Comparison of ENCODE assay signal across 1 cellular context in the genomic region with DNA sequence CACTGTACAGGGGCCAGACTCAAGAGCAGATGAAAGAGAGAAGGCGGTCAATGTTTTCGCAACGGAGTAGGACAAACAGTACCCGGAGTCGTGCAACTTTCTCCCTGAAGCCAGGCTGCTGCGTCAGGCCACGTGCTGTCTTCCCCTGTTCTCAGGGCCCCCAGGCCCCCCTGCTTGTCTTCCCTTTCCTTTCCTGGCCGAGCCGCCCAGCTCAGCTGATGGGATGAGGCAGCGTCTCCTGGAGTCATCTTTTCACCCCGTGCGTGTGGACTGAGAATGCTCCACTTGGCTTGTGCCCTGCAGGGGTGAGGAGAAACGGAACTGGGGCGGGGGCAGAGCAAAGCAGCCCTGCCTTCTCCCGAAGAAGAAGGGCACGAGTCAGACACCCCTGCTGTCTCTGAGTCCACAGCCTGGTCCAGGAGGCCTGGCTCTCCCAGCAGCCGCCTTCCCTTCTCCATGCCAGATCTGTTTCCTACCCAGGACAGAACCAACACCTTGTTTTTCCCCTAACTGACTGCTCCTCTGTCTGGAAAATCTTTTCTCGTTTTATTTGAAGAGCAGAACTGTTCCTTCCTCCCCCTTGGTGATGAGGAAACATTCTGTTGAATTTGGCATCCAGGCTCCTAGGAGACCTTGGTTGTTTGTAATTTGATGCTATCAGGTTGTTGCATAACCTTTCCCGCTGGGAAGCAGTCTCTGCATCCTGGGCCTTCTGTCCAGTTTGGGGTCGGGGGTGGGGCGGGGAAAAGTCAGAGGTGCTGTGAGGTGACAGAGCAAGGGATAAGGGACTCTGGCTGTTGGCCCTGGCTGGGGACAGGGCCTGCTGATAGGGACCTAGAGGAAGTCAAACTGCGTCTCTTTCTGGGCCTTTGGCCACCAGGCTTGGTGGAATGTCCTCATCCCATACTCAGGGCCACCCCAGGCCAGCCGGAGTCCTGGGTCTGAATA.
TF ChIP-seq lines count a peak whose summit lies in the region.

No MANE protein-coding gene starts in this region.

TF ChIP-seq in HepG2, 621 proteins besides CTCF, POLR2A, EP300 and RAD21 (continued from another document and continues in another):
- TF ChIP-seq, protein P1, sequence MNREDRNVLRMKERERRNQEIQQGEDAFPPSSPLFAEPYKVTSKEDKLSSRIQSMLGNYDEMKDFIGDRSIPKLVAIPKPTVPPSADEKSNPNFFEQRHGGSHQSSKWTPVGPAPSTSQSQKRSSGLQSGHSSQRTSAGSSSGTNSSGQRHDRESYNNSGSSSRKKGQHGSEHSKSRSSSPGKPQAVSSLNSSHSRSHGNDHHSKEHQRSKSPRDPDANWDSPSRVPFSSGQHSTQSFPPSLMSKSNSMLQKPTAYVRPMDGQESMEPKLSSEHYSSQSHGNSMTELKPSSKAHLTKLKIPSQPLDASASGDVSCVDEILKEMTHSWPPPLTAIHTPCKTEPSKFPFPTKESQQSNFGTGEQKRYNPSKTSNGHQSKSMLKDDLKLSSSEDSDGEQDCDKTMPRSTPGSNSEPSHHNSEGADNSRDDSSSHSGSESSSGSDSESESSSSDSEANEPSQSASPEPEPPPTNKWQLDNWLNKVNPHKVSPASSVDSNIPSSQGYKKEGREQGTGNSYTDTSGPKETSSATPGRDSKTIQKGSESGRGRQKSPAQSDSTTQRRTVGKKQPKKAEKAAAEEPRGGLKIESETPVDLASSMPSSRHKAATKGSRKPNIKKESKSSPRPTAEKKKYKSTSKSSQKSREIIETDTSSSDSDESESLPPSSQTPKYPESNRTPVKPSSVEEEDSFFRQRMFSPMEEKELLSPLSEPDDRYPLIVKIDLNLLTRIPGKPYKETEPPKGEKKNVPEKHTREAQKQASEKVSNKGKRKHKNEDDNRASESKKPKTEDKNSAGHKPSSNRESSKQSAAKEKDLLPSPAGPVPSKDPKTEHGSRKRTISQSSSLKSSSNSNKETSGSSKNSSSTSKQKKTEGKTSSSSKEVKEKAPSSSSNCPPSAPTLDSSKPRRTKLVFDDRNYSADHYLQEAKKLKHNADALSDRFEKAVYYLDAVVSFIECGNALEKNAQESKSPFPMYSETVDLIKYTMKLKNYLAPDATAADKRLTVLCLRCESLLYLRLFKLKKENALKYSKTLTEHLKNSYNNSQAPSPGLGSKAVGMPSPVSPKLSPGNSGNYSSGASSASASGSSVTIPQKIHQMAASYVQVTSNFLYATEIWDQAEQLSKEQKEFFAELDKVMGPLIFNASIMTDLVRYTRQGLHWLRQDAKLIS (CRISPR knock-in tag; IDR thresholded peaks at IDR 0.05): peak; percentile 97
- TF ChIP-seq BRCA1 (CRISPR knock-in tag; IDR thresholded peaks at IDR 0.05) (peak; percentile 90; the same call in 1 of the 2 replicates), REPIN1 (CRISPR knock-in tag; IDR thresholded peaks at IDR 0.05; ENCODE audit: borderline replicate concordance, low read depth) (peak; percentile 75), THAP7 (CRISPR knock-in tag; IDR thresholded peaks at IDR 0.05) (peak; percentile 92), ZNF160 (CRISPR knock-in tag; IDR thresholded peaks at IDR 0.05) (peak; percentile 78; the same call in 1 of the 2 replicates), ZNF737 (CRISPR knock-in tag; IDR thresholded peaks at IDR 0.05; ENCODE audit: borderline replicate concordance) (no peak), MZF1 (CRISPR knock-in tag; IDR thresholded peaks at IDR 0.05; ENCODE audit: borderline replicate concordance) (0 out of 2 replicates have a peak, but pooled peaks have one; percentile 76), ZFP91 (CRISPR knock-in tag; IDR thresholded peaks at IDR 0.05; ENCODE audit: borderline replicate concordance) (peak; percentile 83), ZMYM2 (CRISPR knock-in tag; IDR thresholded peaks at IDR 0.05) (peak; percentile 69; the same call in 1 of the 2 replicates), EHMT2 (IDR thresholded peaks at IDR 0.05; ENCODE audit: borderline replicate concordance, low read depth, low read length) (peak; percentile 67; the same call in 1 of the 2 replicates), HNF1A (IDR thresholded peaks at IDR 0.05; ENCODE audit: low read depth) (peak; percentile 54), HNF1A (CRISPR knock-in tag; IDR thresholded peaks at IDR 0.05; ENCODE audit: borderline replicate concordance) (peak; percentile 25), ARNTL (CRISPR knock-in tag; IDR thresholded peaks at IDR 0.05) (peak; percentile 93), BCL3 (CRISPR knock-in tag; IDR thresholded peaks at IDR 0.05) (peak; percentile 41), ZMAT3 (CRISPR knock-in tag; conservative IDR thresholded peaks at IDR 0.05) (peak; percentile 83; the same call in 1 of the 2 replicates), ATRX (CRISPR knock-in tag; IDR thresholded peaks at IDR 0.05; ENCODE audit: borderline replicate concordance) (no peak), PLRG1 (conservative IDR thresholded peaks at IDR 0.05) (no peak), MED1 (CRISPR knock-in tag; IDR thresholded peaks at IDR 0.05) (peak; percentile 98), SOX13 (IDR thresholded peaks at IDR 0.05) (peak; percentile 63), SOX13 (CRISPR knock-in tag; conservative IDR thresholded peaks at IDR 0.05 in 1 of 2, IDR thresholded peaks at IDR 0.05 in 1 of 2) (peak in 1 of 2 experiments; percentile 88; a peak in 2 of 4 replicates), ZNF615 (CRISPR knock-in tag; IDR thresholded peaks at IDR 0.05; ENCODE audit: borderline replicate concordance) (0 out of 2 replicates have a peak, but pooled peaks have one; percentile 12), ASH2L (IDR thresholded peaks at IDR 0.05; ENCODE audit: insufficient read length, low read depth, low read length) (peak; percentile 65)
- TF ChIP-seq, protein P2, sequence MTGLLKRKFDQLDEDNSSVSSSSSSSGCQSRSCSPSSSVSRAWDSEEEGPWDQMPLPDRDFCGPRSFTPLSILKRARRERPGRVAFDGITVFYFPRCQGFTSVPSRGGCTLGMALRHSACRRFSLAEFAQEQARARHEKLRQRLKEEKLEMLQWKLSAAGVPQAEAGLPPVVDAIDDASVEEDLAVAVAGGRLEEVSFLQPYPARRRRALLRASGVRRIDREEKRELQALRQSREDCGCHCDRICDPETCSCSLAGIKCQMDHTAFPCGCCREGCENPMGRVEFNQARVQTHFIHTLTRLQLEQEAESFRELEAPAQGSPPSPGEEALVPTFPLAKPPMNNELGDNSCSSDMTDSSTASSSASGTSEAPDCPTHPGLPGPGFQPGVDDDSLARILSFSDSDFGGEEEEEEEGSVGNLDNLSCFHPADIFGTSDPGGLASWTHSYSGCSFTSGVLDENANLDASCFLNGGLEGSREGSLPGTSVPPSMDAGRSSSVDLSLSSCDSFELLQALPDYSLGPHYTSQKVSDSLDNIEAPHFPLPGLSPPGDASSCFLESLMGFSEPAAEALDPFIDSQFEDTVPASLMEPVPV (CRISPR knock-in tag; IDR thresholded peaks at IDR 0.05): peak; percentile 66; the same call in 1 of the 2 replicates
- TF ChIP-seq, protein P3, sequence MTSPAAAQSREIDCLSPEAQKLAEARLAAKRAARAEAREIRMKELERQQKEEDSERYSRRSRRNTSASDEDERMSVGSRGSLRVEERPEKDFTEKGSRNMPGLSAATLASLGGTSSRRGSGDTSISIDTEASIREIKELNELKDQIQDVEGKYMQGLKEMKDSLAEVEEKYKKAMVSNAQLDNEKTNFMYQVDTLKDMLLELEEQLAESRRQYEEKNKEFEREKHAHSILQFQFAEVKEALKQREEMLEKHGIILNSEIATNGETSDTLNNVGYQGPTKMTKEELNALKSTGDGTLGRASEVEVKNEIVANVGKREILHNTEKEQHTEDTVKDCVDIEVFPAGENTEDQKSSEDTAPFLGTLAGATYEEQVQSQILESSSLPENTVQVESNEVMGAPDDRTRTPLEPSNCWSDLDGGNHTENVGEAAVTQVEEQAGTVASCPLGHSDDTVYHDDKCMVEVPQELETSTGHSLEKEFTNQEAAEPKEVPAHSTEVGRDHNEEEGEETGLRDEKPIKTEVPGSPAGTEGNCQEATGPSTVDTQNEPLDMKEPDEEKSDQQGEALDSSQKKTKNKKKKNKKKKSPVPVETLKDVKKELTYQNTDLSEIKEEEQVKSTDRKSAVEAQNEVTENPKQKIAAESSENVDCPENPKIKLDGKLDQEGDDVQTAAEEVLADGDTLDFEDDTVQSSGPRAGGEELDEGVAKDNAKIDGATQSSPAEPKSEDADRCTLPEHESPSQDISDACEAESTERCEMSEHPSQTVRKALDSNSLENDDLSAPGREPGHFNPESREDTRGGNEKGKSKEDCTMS (CRISPR knock-in tag; conservative IDR thresholded peaks at IDR 0.05): no peak
